Comparison of ENCODE assay signal across 9 cellular contexts in the genomic region with DNA sequence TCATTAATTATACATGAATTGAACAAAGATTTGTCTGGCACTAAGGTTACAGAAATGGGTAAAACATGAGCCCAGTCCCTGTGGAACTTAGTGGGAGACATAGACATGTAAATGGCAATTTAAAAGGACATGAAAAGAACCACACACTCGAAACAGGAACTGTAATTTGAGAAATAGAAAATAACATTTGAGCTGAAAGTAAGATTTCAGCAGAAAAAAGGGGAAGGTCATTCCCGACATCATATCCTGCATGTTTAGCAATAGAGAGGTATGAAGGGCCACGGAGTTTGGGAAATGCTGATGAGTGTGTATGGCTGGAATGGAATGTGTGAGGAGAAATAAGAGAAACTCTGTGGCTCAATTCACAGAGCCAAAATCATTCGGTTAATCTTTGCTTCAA.
DNase-seq lines count a peak whose midpoint lies in the region; ATAC-seq, FAIRE-seq and TF ChIP-seq lines count a peak whose summit lies in the region.
"Had no signal": no experiment of that assay in that cellular context is flagged by ENCODE, and none has a peak within 500 bp of the region (broad histone marks: within the 10 kb centered on the region; RNA-seq: fewer than 3 reads in every experiment).

No MANE protein-coding gene starts in this region.

- no peak for TF ChIP-seq POLR2A in H54 (IDR thresholded peaks at IDR 0.05; ENCODE audit: low read depth, low read length)

- peaks cover 12% of the 10 kb centered on the region for H3K9me3 Mint-ChIP-seq in activated T-helper 2 cell treated with anti-CD3 and anti-CD28 coated beads, Interferon-gamma antibody, Interleukin-2, Interleukin-4, amounts not matched to agents 10 μg/mL and 5 μg/mL and 100 μg/mL, durations not matched to agents 14 hours and 24 hours and 36 hours
- H3K9me3 Mint-ChIP-seq in activated CD4-positive, alpha-beta T cell treated with anti-CD3 and anti-CD28 coated beads, Interleukin-2, amount 10 ng/mL, durations not matched to agents 24 days and 14 days, result peaks cover 21% of the 10 kb centered on the region

- DNase-seq in NOMO-1 treated with dmso at 0.1 percent for 144 hours (lab: John Stamatoyannopoulos, UW; ENCODE audit: unreplicated experiment) (peak; percentile 52), hepatic stellate cell (ENCODE audit: low spot score) (peak; percentile 21), hepatocyte (ENCODE audit: low spot score) (no peak), H54 (ENCODE audit: insufficient read length, low spot score) (no peak)
- DNase-seq in activated T-helper 2 cell treated with anti-CD3 and anti-CD28 coated beads, Interferon-gamma antibody, Interleukin-2, Interleukin-4, amounts not matched to agents 10 μg/mL and 5 μg/mL and 100 μg/mL, durations not matched to agents 14 hours and 24 hours and 36 hours (ENCODE audit: low spot score), result no peak
- no peak for DNase-seq in activated CD4-positive, alpha-beta T cell treated with anti-CD3 and anti-CD28 coated beads, Interleukin-2, amount 10 ng/mL, durations not matched to agents 24 days and 14 days
- DNase-seq: stimulated activated CD4-positive, alpha-beta T cell treated with anti-CD3 and anti-CD28 coated beads, Interleukin-4, amount 100 ng/mL, for 4 hours had no signal

- no peaks in the 10 kb centered on the region for H3K36me3 Mint-ChIP-seq in activated T-helper 2 cell treated with anti-CD3 and anti-CD28 coated beads, Interferon-gamma antibody, Interleukin-2, Interleukin-4, amounts not matched to agents 10 μg/mL and 5 μg/mL and 100 μg/mL, durations not matched to agents 14 hours and 24 hours and 36 hours (ENCODE audit: low read depth)
- peaks cover 2% of the 10 kb centered on the region for H3K36me3 Mint-ChIP-seq in activated CD4-positive, alpha-beta T cell treated with anti-CD3 and anti-CD28 coated beads, Interleukin-2, amount 10 ng/mL, durations not matched to agents 24 days and 14 days (ENCODE audit: low read depth)

- 86% methylated on average over 4 of the region's 4 CpGs for WGBS in hepatocyte (ENCODE audit: low lambda C conversion rate, missing lambda C conversion rate)

- no peaks in the 10 kb centered on the region for H3F3A ChIP-seq in DOHH2 (ENCODE audit: control insufficient read depth, insufficient read depth)

- no peaks in the 10 kb centered on the region for H3K27me3 Mint-ChIP-seq in activated T-helper 2 cell treated with anti-CD3 and anti-CD28 coated beads, Interferon-gamma antibody, Interleukin-2, Interleukin-4, amounts not matched to agents 10 μg/mL and 5 μg/mL and 100 μg/mL, durations not matched to agents 14 hours and 24 hours and 36 hours (ENCODE audit: low read depth)
- H3K27me3 Mint-ChIP-seq in activated CD4-positive, alpha-beta T cell treated with anti-CD3 and anti-CD28 coated beads, Interleukin-2, amount 10 ng/mL, durations not matched to agents 24 days and 14 days, result no peaks in the 10 kb centered on the region

- no peak overlapping the region for H3K27ac Mint-ChIP-seq in activated T-helper 2 cell treated with anti-CD3 and anti-CD28 coated beads, Interferon-gamma antibody, Interleukin-2, Interleukin-4, amounts not matched to agents 10 μg/mL and 5 μg/mL and 100 μg/mL, durations not matched to agents 14 hours and 24 hours and 36 hours
- no peak overlapping the region for H3K27ac Mint-ChIP-seq in activated CD4-positive, alpha-beta T cell treated with anti-CD3 and anti-CD28 coated beads, Interleukin-2, amount 10 ng/mL, durations not matched to agents 24 days and 14 days

- TF ChIP-seq CTCF in DOHH2 (IDR thresholded peaks at IDR 0.05; ENCODE audit: low read depth, low read length, poor library complexity, severe bottlenecking), result no peak
- TF ChIP-seq CTCF in hepatocyte (IDR thresholded peaks at IDR 0.05; ENCODE audit: poor library complexity), result no peak

- H3K4me3 Mint-ChIP-seq in activated T-helper 2 cell treated with anti-CD3 and anti-CD28 coated beads, Interferon-gamma antibody, Interleukin-2, Interleukin-4, amounts not matched to agents 10 μg/mL and 5 μg/mL and 100 μg/mL, durations not matched to agents 14 hours and 24 hours and 36 hours (ENCODE audit: low read depth), result no peak overlapping the region
- H3K4me3 Mint-ChIP-seq in activated CD4-positive, alpha-beta T cell treated with anti-CD3 and anti-CD28 coated beads, Interleukin-2, amount 10 ng/mL, durations not matched to agents 24 days and 14 days, result no peak overlapping the region

- no peaks in the 10 kb centered on the region for H3K9me2 ChIP-seq in DOHH2 (replicated peaks; ENCODE audit: control insufficient read depth, low read length)
- no peaks in the 10 kb centered on the region for H3K9me2 ChIP-seq in hepatocyte (replicated peaks; ENCODE audit: insufficient read depth)

- H3K4me2 ChIP-seq in DOHH2 (ENCODE audit: low read length), result peak overlapping the region; percentile 62
- H3K4me2 ChIP-seq in hepatocyte, result no peak overlapping the region

- H3K9me3 ChIP-seq in DOHH2 (ENCODE audit: control insufficient read depth, insufficient read depth, low read length) (no peaks in the 10 kb centered on the region), hepatocyte (ENCODE audit: low read depth) (no peaks in the 10 kb centered on the region)

- H3K36me3 ChIP-seq in DOHH2 (ENCODE audit: control insufficient read depth, low read length), result no peaks in the 10 kb centered on the region
- H3K36me3 ChIP-seq in hepatocyte (replicated peaks; ENCODE audit: insufficient read depth, low read depth), result no peaks in the 10 kb centered on the region

- no peak overlapping the region for H2AFZ ChIP-seq in hepatocyte

- no peaks in the 10 kb centered on the region for H3K79me2 ChIP-seq in DOHH2 (ENCODE audit: control insufficient read depth, low read length)
- H3K79me2 ChIP-seq in hepatocyte, result no peaks in the 10 kb centered on the region

- peaks cover 36% of the 10 kb centered on the region for H3K4me1 Mint-ChIP-seq in activated T-helper 2 cell treated with anti-CD3 and anti-CD28 coated beads, Interferon-gamma antibody, Interleukin-2, Interleukin-4, amounts not matched to agents 10 μg/mL and 5 μg/mL and 100 μg/mL, durations not matched to agents 14 hours and 24 hours and 36 hours (ENCODE audit: low read depth)
- peaks cover 10% of the 10 kb centered on the region for H3K4me1 Mint-ChIP-seq in activated CD4-positive, alpha-beta T cell treated with anti-CD3 and anti-CD28 coated beads, Interleukin-2, amount 10 ng/mL, durations not matched to agents 24 days and 14 days

- ATAC-seq in GM21723 (IDR thresholded peaks at IDR 0.05; ENCODE audit: unreplicated experiment), result peak; percentile 44

- H3K27me3 ChIP-seq in DOHH2 (ENCODE audit: control insufficient read depth, low read length) (no peaks in the 10 kb centered on the region), hepatocyte (no peaks in the 10 kb centered on the region)

- no peaks in the 10 kb centered on the region for H4K20me1 ChIP-seq in DOHH2 (ENCODE audit: control insufficient read depth, insufficient read depth, low read depth, low read length)
- no peaks in the 10 kb centered on the region for H4K20me1 ChIP-seq in hepatocyte (ENCODE audit: insufficient read depth, poor library complexity, severe bottlenecking)

- H3K4me3 ChIP-seq in DOHH2 (ENCODE audit: low read length) (peak overlapping the region; percentile 51), hepatocyte (no peak overlapping the region)

- peaks cover 35% of the 10 kb centered on the region for H3K4me1 ChIP-seq in DOHH2 (ENCODE audit: control insufficient read depth, low read length)
- H3K4me1 ChIP-seq in hepatocyte (ENCODE audit: insufficient read depth), result no peaks in the 10 kb centered on the region

- H3K27ac ChIP-seq in DOHH2 (ENCODE audit: low read depth, low read length) (peak overlapping the region; percentile 9; the same call in 1 of the 2 replicates), hepatocyte (no peak overlapping the region)

- intact Hi-C loops in activated T-helper 2 cell treated with anti-CD3 and anti-CD28 coated beads, Interferon-gamma antibody, Interleukin-2, Interleukin-4, amounts not matched to agents 10 μg/mL and 5 μg/mL and 100 μg/mL, durations not matched to agents 14 hours and 24 hours and 36 hours (cut with micrococcal nuclease), result no loop called here
- intact Hi-C loops in activated CD4-positive, alpha-beta T cell treated with anti-CD3 and anti-CD28 coated beads, Interleukin-2, amount 10 ng/mL, durations not matched to agents 24 days and 14 days (cut with micrococcal nuclease), result no loop called here

- no peak for FAIRE-seq in H54 (lab: Jason Lieb, UNC)

Comparison
In these comparisons a context has a peak if more than half of its experiments do, and no peak if none do; other contexts are left out.
1. DNase-seq: peak in NOMO-1 treated with dmso at 0.1 percent for 144 hours (single experiment) and hepatic stellate cell (single experiment); none in activated T-helper 2 cell treated with anti-CD3 and anti-CD28 coated beads, Interferon-gamma antibody, Interleukin-2, Interleukin-4, amounts not matched to agents 10 μg/mL and 5 μg/mL and 100 μg/mL, durations not matched to agents 14 hours and 24 hours and 36 hours (single experiment), hepatocyte (single experiment), activated CD4-positive, alpha-beta T cell treated with anti-CD3 and anti-CD28 coated beads, Interleukin-2, amount 10 ng/mL, durations not matched to agents 24 days and 14 days (single experiment) and H54 (single experiment).